In the genomic region with DNA sequence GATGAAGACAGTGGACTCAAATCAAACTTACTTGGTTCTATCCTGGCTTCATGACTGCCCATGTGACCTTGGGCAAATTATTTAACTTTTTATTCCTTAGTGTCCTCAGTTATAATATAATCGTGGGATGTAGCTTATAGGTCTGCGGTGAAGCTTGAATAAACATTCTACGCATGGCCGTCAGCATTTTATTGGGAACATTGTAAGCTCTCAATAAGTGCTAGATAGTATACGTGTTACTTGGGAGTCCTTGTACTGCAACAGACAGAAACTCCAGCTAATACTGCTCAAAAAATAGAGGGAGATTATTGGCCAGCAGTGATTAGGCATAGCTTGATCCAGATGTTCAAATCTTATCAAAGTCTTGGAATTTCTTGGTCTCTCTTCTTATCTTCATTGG, we compare ENCODE assay signal across 28 cellular contexts.
"Had no signal": no experiment of that assay in that cellular context is flagged by ENCODE, and none has a peak within 500 bp of the region (broad histone marks: within the 10 kb centered on the region; RNA-seq: fewer than 3 reads in every experiment).

No MANE protein-coding gene starts in this region.

- H3K27ac ChIP-seq: ascending aorta, cardiac muscle cell, VCaP had no signal

- H3K4me1 ChIP-seq: ascending aorta had no signal

- ATAC-seq: activated CD8-positive, alpha-beta memory T cell treated with anti-CD3 and anti-CD28 coated beads, Interleukin-2, amount 10 ng/mL, durations not matched to agents 7 days and 5 days; activated CD8-positive, alpha-beta T cell treated with anti-CD3 and anti-CD28 coated beads, Interleukin-2, amount 10 ng/mL, durations not matched to agents 7 days and 5 days; activated naive CD8-positive, alpha-beta T cell treated with anti-CD3 and anti-CD28 coated beads, Interleukin-2, amount 50 U/mL, for 24 hours had no signal

- H3K9me3 ChIP-seq: ascending aorta had no signal

- DNase-seq: activated B cell treated with CpG ODN at 0.5 μM for 24 hours; activated CD4-positive, alpha-beta memory T cell treated with anti-CD3 and anti-CD28 coated beads for 36 hours; activated CD4-positive, alpha-beta T cell treated with anti-CD3 and anti-CD28 coated beads for 4 hours; activated CD4-positive, alpha-beta T cell treated with anti-CD3 and anti-CD28 coated beads, Interleukin-2, amount 10 ng/mL, durations not matched to agents 24 days and 14 days; activated CD4-positive, alpha-beta T cell treated with anti-CD3 and anti-CD28 coated beads, Interleukin-2, amount 50 U/mL, for 1 hour; activated CD4-positive, alpha-beta T cell treated with anti-CD3 and anti-CD28 coated beads, Interleukin-2, amount 50 U/mL, for 4 hours; activated CD4-positive, CD25-positive, alpha-beta regulatory T cell treated with anti-CD3 and anti-CD28 coated beads, Interleukin-2, amount 50 U/mL, for 72 hours; activated CD8-positive, alpha-beta memory T cell treated with anti-CD3 and anti-CD28 coated beads for 24 hours; activated CD8-positive, alpha-beta memory T cell treated with anti-CD3 and anti-CD28 coated beads, Interleukin-2, amount 10 ng/mL, durations not matched to agents 7 days and 5 days; activated CD8-positive, alpha-beta memory T cell treated with anti-CD3 and anti-CD28 coated beads, Interleukin-2, amount 50 U/mL, for 48 hours; activated CD8-positive, alpha-beta T cell treated with anti-CD3 and anti-CD28 coated beads, Interleukin-2, amount 10 ng/mL, durations not matched to agents 7 days and 5 days; activated effector memory CD4-positive, alpha-beta T cell treated with Interleukin-2 at 50 U/mL for 16 hours; activated gamma-delta T cell; activated naive CD4-positive, alpha-beta T cell treated with anti-CD3 and anti-CD28 coated beads, Interleukin-2, amount 10 ng/mL, durations not matched to agents 7 days and 5 days; activated naive CD4-positive, alpha-beta T cell treated with Interleukin-2 at 50 U/mL for 16 hours; activated naive CD8-positive, alpha-beta T cell treated with anti-CD3 and anti-CD28 coated beads, Interleukin-2, amount 10 ng/mL, durations not matched to agents 7 days and 5 days; activated naive CD8-positive, alpha-beta T cell treated with anti-CD3 and anti-CD28 coated beads, Interleukin-2, amount 50 U/mL, for 24 hours; activated T-cell treated with anti-CD3 and anti-CD28 coated beads, Interleukin-2, amount 50 U/mL, for 24 hours; activated T-cell treated with anti-CD3 and anti-CD28 coated beads, Interleukin-2, amount 50 U/mL, for 48 hours; amygdala; anterior cingulate cortex; caudate nucleus; cerebellar nuclear complex; T-helper 2 cell; T-helper 9 cell had no signal

- H3K27me3 ChIP-seq: ascending aorta, cardiac muscle cell had no signal

- H3K4me3 ChIP-seq: ascending aorta, cardiac muscle cell had no signal
